In the genomic region with DNA sequence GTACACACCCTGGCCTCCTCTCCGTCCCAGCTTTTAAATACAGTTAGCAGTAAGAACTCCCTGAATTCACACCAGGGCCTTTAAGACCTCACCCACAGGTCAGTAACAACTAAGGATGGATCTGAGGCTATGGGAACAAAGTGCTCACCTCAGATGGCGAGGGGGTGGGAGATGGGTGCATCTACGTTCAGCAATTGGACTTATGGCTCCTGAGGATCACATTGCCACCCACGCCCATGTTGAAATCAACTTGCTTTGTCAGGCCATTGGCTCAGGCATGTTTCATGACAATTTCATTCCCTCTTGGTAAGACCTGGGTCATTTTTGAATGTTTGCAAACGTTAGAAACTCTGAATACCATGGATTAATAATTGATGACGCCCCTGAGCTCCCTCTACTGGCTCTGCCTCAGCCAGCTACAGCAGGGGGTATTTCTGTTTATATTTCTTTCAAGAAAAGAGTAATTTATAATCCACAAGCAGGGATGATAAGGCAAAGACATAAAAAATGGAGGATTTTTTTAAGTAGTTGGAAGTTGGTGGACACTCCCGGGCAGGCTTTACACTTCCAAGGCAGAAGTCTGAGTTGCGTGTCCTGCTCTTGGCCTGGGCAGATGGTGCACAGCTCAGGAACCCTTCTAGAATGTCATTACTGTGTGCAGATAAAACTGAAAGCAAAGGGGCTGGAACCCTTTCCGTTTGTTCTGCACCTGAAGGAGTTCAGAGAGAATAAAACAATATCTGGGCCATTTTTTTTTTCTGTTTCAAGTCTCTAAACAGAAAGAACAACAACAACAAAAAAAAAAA, we compare ENCODE assay signal across 8 cellular contexts. TPM values are rescaled to one million over a fixed set of nuclear protein-coding genes. Genes with fewer than 3 reads are reported as not detected.
DNase-seq lines count a peak whose midpoint lies in the region; ATAC-seq, FAIRE-seq and TF ChIP-seq lines count a peak whose summit lies in the region.

No MANE protein-coding gene starts in this region.

- H3K4me3 ChIP-seq in DND-41 (ENCODE audit: low read depth in 1 of 2, low read length in 2 of 2), result no peak overlapping the region
- H3K4me3 ChIP-seq in HepG2 (replicated peaks in 1 of 3; ENCODE audit: insufficient read depth in 1 of 3, low read depth in 2 of 3, low read length in 3 of 3), result peak overlapping the region; percentile 44 to 67 (median 48)

- H3K9me3 ChIP-seq in DND-41 (ENCODE audit: insufficient read depth, low read length, severe bottlenecking) (no peaks in the 10 kb centered on the region), HepG2 (ENCODE audit: low read length) (no peaks in the 10 kb centered on the region)

- H2AFZ ChIP-seq in DND-41 (ENCODE audit: low read depth, low read length) (no peak overlapping the region), HepG2 (ENCODE audit: low read length) (peak overlapping the region; percentile 72)

- in situ Hi-C loops in HepG2 (cut with HindIII; ENCODE audit: extremely low pct_ligation_motif_present, low pct_unique_long_range_greater_than_20kb), result no loop called here

- no peaks in the 10 kb centered on the region for H4K20me1 ChIP-seq in DND-41 (ENCODE audit: insufficient read depth, low read length)
- no peaks in the 10 kb centered on the region for H4K20me1 ChIP-seq in HepG2 (ENCODE audit: insufficient read depth, low read length)

- peaks cover 41% of the 10 kb centered on the region for H3K4me1 ChIP-seq in DND-41 (ENCODE audit: insufficient read depth, low read length)
- peaks cover 72% of the 10 kb centered on the region for H3K4me1 ChIP-seq in HepG2 (ENCODE audit: insufficient read depth, low read length)

- intact Hi-C loops in HepG2 (cut with micrococcal nuclease; ENCODE audit: unreplicated experiment), result loop anchor here (2.0 to 5.0 kb wide), 2 partner anchors 15 to 124 kb away; no protein-coding TSS in a partner anchor

- CTCF ChIA-PET in HepG2 (lab: Yijun Ruan, JAX; ENCODE audit: low intra/inter-chr PET ratio, low total read pairs), result interaction anchor here (0.9 to 1.3 kb wide), 2 partner anchors 33 to 123 kb away, joined by 3 to 6 read pairs; no protein-coding TSS in a partner anchor

- 0 out of 2 replicates have a peak, but pooled peaks have one; percentile 11 for TF ChIP-seq RAD21 in HepG2 (CRISPR knock-in tag; IDR thresholded peaks at IDR 0.05)

- H3K36me3 ChIP-seq in DND-41 (ENCODE audit: insufficient read depth, low read length) (no peaks in the 10 kb centered on the region), HepG2 (replicated peaks in 1 of 2; ENCODE audit: control insufficient read depth in 1 of 2, insufficient read depth in 2 of 2, low read length in 2 of 2) (no peaks in the 10 kb centered on the region)

- POLR2A ChIA-PET in HepG2 (lab: Yijun Ruan, JAX), result interaction anchor here (0.7 to 2.5 kb wide), 9 partner anchors 9 to 621 kb away, joined by 3 to 7 read pairs (median 4); a partner anchor contains a TSS

- no peaks in the 10 kb centered on the region for H3K27me3 ChIP-seq in DND-41 (ENCODE audit: insufficient read depth, low read length, poor library complexity)
- no peaks in the 10 kb centered on the region for H3K27me3 ChIP-seq in HepG2 (ENCODE audit: control insufficient read depth in 1 of 2, insufficient read depth in 2 of 2, low read length in 2 of 2)

- TF ChIP-seq POLR2A in HepG2 (IDR thresholded peaks at IDR 0.05; ENCODE audit: insufficient read depth in 1 of 2, low read depth in 2 of 2, low read length in 2 of 2) (peak; percentile 25 to 58; a peak in 3 of 4 replicates), H54 (IDR thresholded peaks at IDR 0.05; ENCODE audit: low read depth, low read length) (no peak)

- no TSS peak for BruUV-seq in HepG2 (replicated peaks; lab: Mats Ljungman, UMichigan)

- no peak overlapping the region for H3K4me2 ChIP-seq in DND-41 (ENCODE audit: insufficient read depth, low read length)
- H3K4me2 ChIP-seq in HepG2 (ENCODE audit: low read depth, low read length), result peak overlapping the region; percentile 95

- DNase-seq in DND-41 (no peak), RCC 7860 (ENCODE audit: low spot score) (no peak), HepG2 (ENCODE audit: low spot score) (peak; percentile 87), H54 (ENCODE audit: insufficient read length, low spot score) (no peak), midbrain (lab: John Stamatoyannopoulos, UW) (no peak), iPS-NIHi11 (ENCODE audit: low spot score) (no peak)
- no peak for DNase-seq in stimulated activated CD4-positive, alpha-beta T cell treated with anti-CD3 and anti-CD28 coated beads, Interleukin-15, amount 100 ng/mL, for 24 hours

- ATAC-seq in DND-41 (ENCODE audit: insufficient read depth, low read depth) (no peak), GM21717 (IDR thresholded peaks at IDR 0.05; ENCODE audit: unreplicated experiment) (peak; percentile 31), HepG2 (peak; percentile 81)

- H3K27ac ChIP-seq in DND-41 (ENCODE audit: low read length) (0 out of 2 replicates have a peak overlapping the region, but pooled peaks have one; percentile 12), HepG2 (ENCODE audit: extremely low read length, insufficient read depth, low read length) (peak overlapping the region; percentile 81)

- TF ChIP-seq EP300 in HepG2 (IDR thresholded peaks at IDR 0.05; ENCODE audit: low read depth in 2 of 2, low read length in 2 of 2) (peak in 1 of 2 experiments; percentile 31; a peak in 1 of 4 replicates), HepG2 (CRISPR knock-in tag; IDR thresholded peaks at IDR 0.05; ENCODE audit: borderline replicate concordance) (peak; percentile 28; the same call in 1 of the 2 replicates)

- FAIRE-seq in RCC 7860 (lab: Jason Lieb, UNC) (peak; percentile 46), HepG2 (lab: Jason Lieb, UNC) (peak; percentile 88), H54 (lab: Jason Lieb, UNC) (no peak)

- H3K9ac ChIP-seq in DND-41 (ENCODE audit: low read depth, low read length), result no peak overlapping the region
- H3K9ac ChIP-seq in HepG2 (ENCODE audit: insufficient read depth, low read depth, low read length), result peak overlapping the region; percentile 56

- WGBS in HepG2 (ENCODE audit: low lambda C conversion rate), result 0% methylated on average over 7 of the region's 9 CpGs

- peak; percentile 31 for TF ChIP-seq CTCF in DND-41 (IDR thresholded peaks at IDR 0.05; ENCODE audit: borderline replicate concordance, extremely low read depth, low read length, poor library complexity, severe bottlenecking)
- peak; percentile 69 for TF ChIP-seq CTCF in HepG2 (CRISPR knock-in tag; IDR thresholded peaks at IDR 0.05)

- H3K79me2 ChIP-seq in DND-41 (ENCODE audit: insufficient read depth, low read length), result no peaks in the 10 kb centered on the region
- H3K79me2 ChIP-seq in HepG2 (ENCODE audit: insufficient read depth, low read length), result no peaks in the 10 kb centered on the region

TF ChIP-seq in HepG2, 621 proteins besides CTCF, POLR2A, EP300 and RAD21 (continues in another document):
- TF ChIP-seq, protein P1, sequence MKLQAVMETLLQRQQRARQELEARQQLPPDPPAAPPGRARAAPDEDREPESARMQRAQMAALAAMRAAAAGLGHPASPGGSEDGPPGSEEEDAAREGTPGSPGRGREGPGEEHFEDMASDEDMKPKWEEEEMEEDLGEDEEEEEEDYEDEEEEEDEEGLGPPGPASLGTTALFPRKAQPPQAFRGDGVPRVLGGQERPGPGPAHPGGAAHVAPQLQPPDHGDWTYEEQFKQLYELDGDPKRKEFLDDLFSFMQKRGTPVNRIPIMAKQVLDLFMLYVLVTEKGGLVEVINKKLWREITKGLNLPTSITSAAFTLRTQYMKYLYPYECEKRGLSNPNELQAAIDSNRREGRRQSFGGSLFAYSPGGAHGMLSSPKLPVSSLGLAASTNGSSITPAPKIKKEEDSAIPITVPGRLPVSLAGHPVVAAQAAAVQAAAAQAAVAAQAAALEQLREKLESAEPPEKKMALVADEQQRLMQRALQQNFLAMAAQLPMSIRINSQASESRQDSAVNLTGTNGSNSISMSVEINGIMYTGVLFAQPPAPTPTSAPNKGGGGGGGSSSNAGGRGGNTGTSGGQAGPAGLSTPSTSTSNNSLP (IDR thresholded peaks at IDR 0.05; ENCODE audit: low read depth, low read length), result peak; percentile 97
- TF ChIP-seq ZNF274 (CRISPR knock-in tag; IDR thresholded peaks at IDR 0.05) (no peak), SKI (IDR thresholded peaks at IDR 0.05; ENCODE audit: partially characterized antibody) (no peak), TMF1 (CRISPR knock-in tag; IDR thresholded peaks at IDR 0.05; ENCODE audit: low read depth) (no peak)

RNA-seq across cellular contexts. Expression of a gene that starts 13.7 kb away (rescaled TPM):
- total RNA-seq in HepG2 (2016; rRNA removed; fragmentation: Illumina TruSeq; extraction: Trizol), result 64.4 and 76.7 TPM in 2 replicates
- 5.8 and 7.2 TPM in 2 replicates for total RNA-seq in HepG2 (2016; cell fraction: cytosol; rRNA removed; fragmentation: Illumina TruSeq; extraction: Trizol; ENCODE audit: low read depth)
- total RNA-seq in HepG2 (2016; cell fraction: insoluble cytoplasmic fraction; rRNA removed; fragmentation: Illumina TruSeq; extraction: Trizol), result 58.0 and 76.5 TPM in 2 replicates
- total RNA-seq in HepG2 (2016; cell fraction: membrane; rRNA removed; fragmentation: Illumina TruSeq; extraction: Trizol), result 18.3 and 23.6 TPM in 2 replicates
- total RNA-seq in HepG2 (2016; cell fraction: nucleus; rRNA removed; fragmentation: Illumina TruSeq; extraction: Trizol), result 103 and 116 TPM in 2 replicates
- 38.2 and 38.9 TPM in 2 replicates for polyA plus RNA-seq in HepG2 (2011; rRNA removed)
- 25.2 and 34.9 TPM in 2 replicates for polyA plus RNA-seq in HepG2 (2011; cell fraction: cytosol; rRNA removed)
- 20.9 and 21.1 TPM in 2 replicates for polyA plus RNA-seq in HepG2 (2011; cell fraction: nucleus; rRNA removed)
- 42.0 and 46.8 TPM in 2 replicates for polyA plus RNA-seq in HepG2 (2012)
- 3.8 and 4.4 TPM in 2 replicates for polyA plus RNA-seq in HepG2 (2016; cell fraction: cytosol; fragmentation: Illumina TruSeq; extraction: Trizol; ENCODE audit: low read depth)
- 58.6 and 66.3 TPM in 2 replicates for polyA plus RNA-seq in HepG2 (2016; cell fraction: insoluble cytoplasmic fraction; fragmentation: Illumina TruSeq; extraction: Trizol; ENCODE audit: low read depth)
- polyA plus RNA-seq in HepG2 (2016; cell fraction: membrane; fragmentation: Illumina TruSeq; extraction: Trizol; ENCODE audit: low read depth), result 12.1 and 13.5 TPM in 2 replicates
- 109 and 114 TPM in 2 replicates for polyA plus RNA-seq in HepG2 (2016; cell fraction: nucleus; fragmentation: Illumina TruSeq; extraction: Trizol; ENCODE audit: insufficient read depth, low read depth)
- polyA minus RNA-seq in HepG2 (2011; rRNA and poly(A)+ RNA removed; ENCODE audit: low replicate concordance), result 59.8 and 110 TPM in 2 replicates
- 35.1 and 35.9 TPM in 2 replicates for polyA minus RNA-seq in HepG2 (2011; cell fraction: cytosol; rRNA and poly(A)+ RNA removed)
- polyA minus RNA-seq in HepG2 (2011; cell fraction: nucleus; rRNA and poly(A)+ RNA removed), result 43.9 and 51.8 TPM in 2 replicates

Comparison
In these comparisons a context has a peak if more than half of its experiments do, and no peak if none do; other contexts are left out.
1. H3K4me3 ChIP-seq: peak in HepG2 (3 of 3); none in DND-41 (0 of 2).